1 cellular context compared by ENCODE assay signal in the genomic region with DNA sequence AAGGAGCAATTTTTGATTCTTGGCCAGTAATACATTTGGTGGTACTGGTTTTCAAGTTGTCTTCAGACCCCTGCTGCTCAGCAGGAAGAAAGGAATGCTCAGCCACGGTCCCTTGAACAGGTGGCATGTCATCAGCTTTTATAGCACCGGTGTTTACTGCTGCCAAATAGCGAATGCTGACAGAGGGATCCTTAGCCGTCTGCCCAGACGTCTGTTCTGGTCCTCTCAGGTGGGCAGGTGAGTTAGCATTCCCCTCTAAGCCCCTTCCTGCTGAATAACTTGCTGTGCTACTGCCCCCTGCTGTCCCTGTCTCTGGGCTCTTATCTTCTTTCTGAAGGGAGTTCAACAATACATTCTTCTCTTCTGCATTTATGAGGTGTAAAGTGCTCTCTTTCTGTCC.
TF ChIP-seq lines count a peak whose summit lies in the region.

No MANE protein-coding gene starts in this region.

TF ChIP-seq in IMR-90, 13 proteins besides CTCF, POLR2A, EP300 and RAD21 (continued from another document):
- TF ChIP-seq, protein P1, sequence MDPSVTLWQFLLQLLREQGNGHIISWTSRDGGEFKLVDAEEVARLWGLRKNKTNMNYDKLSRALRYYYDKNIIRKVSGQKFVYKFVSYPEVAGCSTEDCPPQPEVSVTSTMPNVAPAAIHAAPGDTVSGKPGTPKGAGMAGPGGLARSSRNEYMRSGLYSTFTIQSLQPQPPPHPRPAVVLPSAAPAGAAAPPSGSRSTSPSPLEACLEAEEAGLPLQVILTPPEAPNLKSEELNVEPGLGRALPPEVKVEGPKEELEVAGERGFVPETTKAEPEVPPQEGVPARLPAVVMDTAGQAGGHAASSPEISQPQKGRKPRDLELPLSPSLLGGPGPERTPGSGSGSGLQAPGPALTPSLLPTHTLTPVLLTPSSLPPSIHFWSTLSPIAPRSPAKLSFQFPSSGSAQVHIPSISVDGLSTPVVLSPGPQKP (IDR thresholded peaks at IDR 0.05; ENCODE audit: borderline replicate concordance, low read depth, low read length), result no peak
- TF ChIP-seq FOS (IDR thresholded peaks at IDR 0.05; ENCODE audit: low read depth, low read length) (no peak), MAFK (IDR thresholded peaks at IDR 0.05; ENCODE audit: low read depth, low read length) (no peak), MXI1 (IDR thresholded peaks at IDR 0.05; ENCODE audit: borderline replicate concordance, low read depth, low read length) (no peak), RFX5 (IDR thresholded peaks at IDR 0.05; ENCODE audit: low read depth, low read length) (no peak), NFE2L2 (IDR thresholded peaks at IDR 0.05; ENCODE audit: low read depth, low read length) (no peak), MAZ (IDR thresholded peaks at IDR 0.05; ENCODE audit: borderline replicate concordance, low read depth, low read length) (no peak), CEBPB (IDR thresholded peaks at IDR 0.05; ENCODE audit: low read depth, low read length) (no peak), RCOR1 (IDR thresholded peaks at IDR 0.05; ENCODE audit: insufficient replicate concordance, low read length) (no peak)
